In the genomic region with DNA sequence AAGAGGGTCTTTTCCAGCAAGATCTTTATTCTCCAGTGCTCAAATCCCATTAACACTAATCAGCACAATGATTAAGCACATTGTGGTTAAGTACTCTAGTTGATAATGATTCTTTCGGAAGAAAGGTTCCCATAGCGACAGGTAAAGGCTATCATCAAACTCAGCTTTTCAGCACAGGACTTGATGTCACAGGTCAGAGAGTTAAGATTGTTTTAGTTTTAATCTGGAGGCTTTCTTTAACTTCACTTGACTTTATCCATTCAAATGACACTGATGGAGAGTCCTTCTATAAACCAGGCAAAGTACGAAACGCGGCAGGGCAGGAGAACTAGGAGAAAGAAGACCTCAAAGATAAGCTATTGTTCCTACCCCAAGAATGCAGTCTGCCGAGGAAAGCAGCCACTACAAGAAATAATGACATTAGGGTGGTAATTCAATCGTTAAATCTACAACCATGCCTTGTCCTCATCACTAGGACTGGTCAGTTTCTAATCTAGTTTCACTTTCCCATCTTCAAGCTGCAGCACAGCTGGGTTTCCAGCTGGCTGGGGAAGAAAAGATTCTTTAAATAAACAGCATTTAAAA, we compare ENCODE assay signal across 8 cellular contexts. TPM values are rescaled to one million over a fixed set of nuclear protein-coding genes. Genes with fewer than 3 reads are reported as not detected.
DNase-seq lines count a peak whose midpoint lies in the region; ATAC-seq and TF ChIP-seq lines count a peak whose summit lies in the region.

No MANE protein-coding gene starts in this region.

- CTCF ChIA-PET in CD8-positive, alpha-beta T cell (lab: Charles Lee): no interaction called here

- H3K27ac Mint-ChIP-seq in CD8-positive, alpha-beta T cell: no peak overlapping the region
- H3K27ac Mint-ChIP-seq in naive thymus-derived CD8-positive, alpha-beta T cell: no peak overlapping the region

- peaks cover 10% of the 10 kb centered on the region for H3K4me1 ChIP-seq in CD8-positive, alpha-beta T cell (ENCODE audit: insufficient read depth, low read length)
- H3K4me1 ChIP-seq in SJCRH30: no peaks in the 10 kb centered on the region

- ATAC-seq in CD8-positive, alpha-beta T cell: no peak
- ATAC-seq in HG03342 (IDR thresholded peaks at IDR 0.05; ENCODE audit: unreplicated experiment): peak; percentile 34
- ATAC-seq in naive thymus-derived CD8-positive, alpha-beta T cell: no peak

- H3K4me1 Mint-ChIP-seq in CD8-positive, alpha-beta T cell (ENCODE audit: low read depth): peaks cover 16% of the 10 kb centered on the region
- H3K4me1 Mint-ChIP-seq in naive thymus-derived CD8-positive, alpha-beta T cell: peaks cover 6 to 19% (median 16%) of the 10 kb centered on the region in 4 donors

- peaks cover 8% of the 10 kb centered on the region for H3K27me3 ChIP-seq in CD8-positive, alpha-beta T cell (ENCODE audit: insufficient read depth, low read length)
- peaks cover 17% of the 10 kb centered on the region; the same call in 1 of the 2 replicates for H3K27me3 ChIP-seq in SJCRH30

- intact Hi-C loops in CD8-positive, alpha-beta T cell (cut with DNase I, micrococcal nuclease): loop anchor here in 1 of 2 experiments (5.0 kb wide), 1 partner anchor 1561 kb away; no protein-coding TSS in a partner anchor

- H3K4me3 Mint-ChIP-seq in CD8-positive, alpha-beta T cell: peak overlapping the region; percentile 13
- H3K4me3 Mint-ChIP-seq in naive thymus-derived CD8-positive, alpha-beta T cell: peak overlapping the region in 6 of 10 donors; percentile 4 to 37 (median 18)

- no peaks in the 10 kb centered on the region for H3K36me3 Mint-ChIP-seq in CD8-positive, alpha-beta T cell
- H3K36me3 Mint-ChIP-seq in naive thymus-derived CD8-positive, alpha-beta T cell: no peaks in the 10 kb centered on the region

- H3K36me3 ChIP-seq in CD8-positive, alpha-beta T cell (ENCODE audit: insufficient read depth, low read length): no peaks in the 10 kb centered on the region
- H3K36me3 ChIP-seq in SJCRH30: no peaks in the 10 kb centered on the region

- POLR2A ChIA-PET in CD8-positive, alpha-beta T cell (lab: Charles Lee): no interaction called here
- POLR2A ChIA-PET in naive thymus-derived CD8-positive, alpha-beta T cell (lab: Charles Lee): no interaction called here

- H3K27ac ChIP-seq in CD8-positive, alpha-beta T cell (ENCODE audit: low read depth, low read length): no peak overlapping the region
- H3K27ac ChIP-seq in SJCRH30: no peak overlapping the region

- H3K27me3 Mint-ChIP-seq in CD8-positive, alpha-beta T cell (ENCODE audit: low read depth): peaks cover 60% of the 10 kb centered on the region
- peaks cover 42 to 67% (median 56%) of the 10 kb centered on the region in 5 donors for H3K27me3 Mint-ChIP-seq in naive thymus-derived CD8-positive, alpha-beta T cell

- no peak overlapping the region for H3K4me3 ChIP-seq in CD8-positive, alpha-beta T cell (ENCODE audit: low read depth, low read length)
- H3K4me3 ChIP-seq in cardiac fibroblast (replicated peaks in 1 of 2; ENCODE audit: low read depth in 2 of 2, low read length in 2 of 2) (peak overlapping the region; percentile 11 to 38), SJCRH30 (no peak overlapping the region)

- TF ChIP-seq CTCF in CD8-positive, alpha-beta T cell (IDR thresholded peaks at IDR 0.05): no peak
- TF ChIP-seq CTCF in cardiac fibroblast (IDR thresholded peaks at IDR 0.05; ENCODE audit: low read depth, low read length): no peak

- H3K9me3 Mint-ChIP-seq in CD8-positive, alpha-beta T cell: no peaks in the 10 kb centered on the region
- no peaks in the 10 kb centered on the region for H3K9me3 Mint-ChIP-seq in naive thymus-derived CD8-positive, alpha-beta T cell

- no peaks in the 10 kb centered on the region for H3K9me3 ChIP-seq in CD8-positive, alpha-beta T cell (ENCODE audit: low read length)
- no peaks in the 10 kb centered on the region for H3K9me3 ChIP-seq in SJCRH30 (replicated peaks)

- DNase-seq in CD8-positive, alpha-beta T cell: no peak
- DNase-seq in cardiac fibroblast (ENCODE audit: low read depth in 2 of 2) (peak; percentile 19 to 36), SJCRH30 (no peak), CD1c-positive myeloid dendritic cell (ENCODE audit: extremely low spot score) (no peak)
- DNase-seq in naive thymus-derived CD8-positive, alpha-beta T cell: no peak
- no peak for DNase-seq in stimulated activated CD4-positive, alpha-beta T cell treated with anti-CD3 and anti-CD28 coated beads, Interleukin-2, amount 100 ng/mL, for 48 hours
- DNase-seq in activated CD4-positive, alpha-beta T cell treated with anti-CD3 and anti-CD28 coated beads, Interleukin-2, amount 50 U/mL, for 4 hours: no peak

RNA-seq across cellular contexts. Expression of gene NRG2, which starts 4.6 kb away (rescaled TPM):
- under 1 TPM; 0.24 to 0.33 TPM for total RNA-seq in CD8-positive, alpha-beta T cell
- total RNA-seq in naive thymus-derived CD8-positive, alpha-beta T cell: under 1 TPM; 0.26 to 0.47 TPM
- polyA plus RNA-seq in naive thymus-derived CD8-positive, alpha-beta T cell: under 1 TPM; 0.04 to 0.25 (median 0.09) TPM
- 0.06 TPM in 1 of 2 replicates, not detected in the other for total RNA-seq in SJCRH30 (2014; rRNA removed; shearing (Covaris generic))

Comparison
In these comparisons a context has a peak if more than half of its experiments do, and no peak if none do; other contexts are left out.
1. DNase-seq: peak in cardiac fibroblast (2 of 2); none in CD8-positive, alpha-beta T cell (0 of 7), naive thymus-derived CD8-positive, alpha-beta T cell (0 of 10), stimulated activated CD4-positive, alpha-beta T cell treated with anti-CD3 and anti-CD28 coated beads, Interleukin-2, amount 100 ng/mL, for 48 hours (0 of 2), SJCRH30 (0 of 2), CD1c-positive myeloid dendritic cell (single experiment) and activated CD4-positive, alpha-beta T cell treated with anti-CD3 and anti-CD28 coated beads, Interleukin-2, amount 50 U/mL, for 4 hours (0 of 2).
2. H3K4me3 ChIP-seq: peak in cardiac fibroblast (2 of 2); none in CD8-positive, alpha-beta T cell (single experiment) and SJCRH30 (single experiment).